Comparison of ENCODE assay signal across 7 cellular contexts in the genomic region with DNA sequence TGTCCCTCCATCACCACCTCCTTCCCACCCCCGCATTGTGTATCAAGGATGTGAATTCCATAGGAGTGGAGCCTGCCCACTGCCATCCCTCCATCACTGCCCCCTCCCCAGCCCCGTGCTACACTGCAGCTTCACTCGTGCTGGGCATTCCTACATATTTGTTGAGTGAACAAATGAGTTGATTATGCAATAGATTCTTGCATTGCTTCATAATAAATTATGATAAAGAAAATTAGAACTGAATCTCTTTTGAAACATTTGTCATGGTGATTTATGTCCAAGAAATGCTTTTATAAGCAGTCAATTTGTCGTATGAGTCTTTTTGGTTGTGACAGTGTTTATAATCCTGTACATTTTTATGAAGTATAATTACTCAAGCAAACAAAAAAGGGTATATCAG.
"Had no signal": no experiment of that assay in that cellular context is flagged by ENCODE, and none has a peak within 500 bp of the region (broad histone marks: within the 10 kb centered on the region; RNA-seq: fewer than 3 reads in every experiment).

No MANE protein-coding gene starts in this region.

- H3K4me3 ChIP-seq: GM23248, HAP-1 had no signal

- H3K4me1 ChIP-seq: HAP-1 had no signal

- ATAC-seq: HCT116 had no signal

- H3K36me3 ChIP-seq: HAP-1 had no signal

- H2AFZ ChIP-seq: GM23248 had no signal

- H3K9ac ChIP-seq: GM23248 had no signal

- DNase-seq: GM23248, GOT3, H7, HFFc6 had no signal

- H3K27ac ChIP-seq: GM23248, HL-60 had no signal

- H3K9me3 ChIP-seq: HAP-1 had no signal
